In the genomic region with DNA sequence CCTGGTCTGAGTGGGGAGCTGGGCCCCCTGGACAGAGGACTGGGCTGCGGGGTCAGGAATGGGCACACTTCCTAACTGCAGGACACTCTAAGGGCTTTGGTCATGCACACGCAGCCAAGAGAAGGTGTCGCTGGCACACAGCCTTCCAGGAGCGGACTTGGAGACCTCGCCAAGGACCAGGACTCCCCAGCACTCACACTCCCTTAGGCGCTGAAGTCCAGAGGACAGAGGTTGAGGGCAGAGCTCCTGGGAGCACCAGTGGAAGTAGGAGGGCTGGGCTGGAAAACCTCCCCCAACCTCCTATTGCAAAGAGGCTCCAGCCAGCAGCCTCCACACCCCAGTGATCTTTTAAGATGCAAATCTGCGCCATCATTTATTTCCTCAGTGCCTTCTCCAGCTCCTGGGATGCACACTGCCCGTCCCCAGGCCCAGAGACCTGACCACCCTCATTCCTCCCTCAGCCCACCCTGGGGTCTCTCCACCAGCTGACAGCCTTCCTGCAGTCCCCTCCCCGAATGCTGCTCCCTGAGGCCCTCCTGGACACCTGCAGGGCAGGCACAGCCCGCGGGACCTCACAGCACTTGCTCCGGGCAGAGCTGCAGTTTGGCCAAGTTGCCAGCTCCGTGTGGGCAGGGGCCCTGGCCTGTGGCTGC, we compare ENCODE assay signal across 20 cellular contexts. TPM values are rescaled to one million over a fixed set of nuclear protein-coding genes. Genes with fewer than 3 reads are reported as not detected.
DNase-seq lines count a peak whose midpoint lies in the region; ATAC-seq, FAIRE-seq and TF ChIP-seq lines count a peak whose summit lies in the region.
"Had no signal": no experiment of that assay in that cellular context is flagged by ENCODE, and none has a peak within 500 bp of the region (broad histone marks: within the 10 kb centered on the region; RNA-seq: fewer than 3 reads in every experiment).

No MANE protein-coding gene starts in this region.

- POLR2A ChIA-PET in WTC11 (lab: Charles Lee): interaction anchor here (0.7 to 1.3 kb wide), 3 partner anchors 41 to 60 kb away, joined by 3 to 4 read pairs (median 3); no protein-coding TSS in a partner anchor

- H3K9ac ChIP-seq in iPS-15b (ENCODE audit: low read depth, low read length): no peak overlapping the region

- peaks cover 76% of the 10 kb centered on the region for H3K27me3 Mint-ChIP-seq in WTC11 (ENCODE audit: low read depth)

- peaks cover 76% of the 10 kb centered on the region for H3K4me1 Mint-ChIP-seq in WTC11

- TF ChIP-seq CTCF in right atrium auricular region (IDR thresholded peaks at IDR 0.05): no peak
- no peak for TF ChIP-seq CTCF in WTC11 (IDR thresholded peaks at IDR 0.05)

- CTCF ChIA-PET in WTC11 (lab: Charles Lee): interaction anchor here (1.3 to 3.7 kb wide), 3 partner anchors 10 to 85 kb away, joined by 3 to 21 read pairs (median 6); no protein-coding TSS in a partner anchor

- H3K4me1 ChIP-seq in right atrium auricular region (peaks cover 0 to 46% of the 10 kb centered on the region in 2 donors), iPS-15b (ENCODE audit: control insufficient read depth, insufficient read depth, low read length) (peaks cover 35% of the 10 kb centered on the region)
- H3K4me1 ChIP-seq: BE2C had no signal

- peak; percentile 42 for FAIRE-seq in urothelium cell line (lab: Jason Lieb, UNC)
- FAIRE-seq: GM12878 had no signal

- peak; percentile 50 for DNase-seq in Right ventricle myocardium inferior (ENCODE audit: missing footprints)
- DNase-seq in right atrium auricular region (ENCODE audit: low spot score): no peak
- no peak for DNase-seq in WTC11 (ENCODE audit: low spot score)
- no peak for DNase-seq in urothelium cell line (ENCODE audit: low spot score)
- DNase-seq in SKM-1 (lab: John Stamatoyannopoulos, UW; ENCODE audit: unreplicated experiment): no peak
- DNase-seq in anterior cingulate cortex (lab: John Stamatoyannopoulos, UW): no peak
- DNase-seq: activated CD4-positive, alpha-beta memory T cell treated with anti-CD3 and anti-CD28 coated beads for 36 hours; activated gamma-delta T cell treated with Interleukin-2 at 50 U/mL for 16 hours; BE2C; brain microvascular endothelial cell; effector memory CD4-positive, alpha-beta T cell; NCI-H1694 treated with DMSO at 0.1 percent for 48 hours; stimulated activated CD4-positive, alpha-beta T cell treated with anti-CD3 and anti-CD28 coated beads, Interleukin-1b, Interleukin-23, amount 100 ng/mL, for 48 hours; T1000 had no signal

- 0 out of 2 replicates have a peak overlapping the region, but pooled peaks have one; percentile 49 for H3K27ac Mint-ChIP-seq in WTC11
- H3K27ac Mint-ChIP-seq: activated CD4-positive, alpha-beta memory T cell treated with anti-CD3 and anti-CD28 coated beads for 36 hours had no signal

- H3K4me3 ChIP-seq in right atrium auricular region: no peak overlapping the region
- peak overlapping the region; percentile 48 for H3K4me3 ChIP-seq in iPS-15b (ENCODE audit: low read depth, low read length)
- H3K4me3 ChIP-seq: GM12878, upper lobe of left lung had no signal

- no peaks in the 10 kb centered on the region for H3K9me3 Mint-ChIP-seq in WTC11

- intact Hi-C loops in Right ventricle myocardium inferior (cut with DNase I): no loop called here

- peak overlapping the region; percentile 75 for H3K4me3 Mint-ChIP-seq in WTC11
- H3K4me3 Mint-ChIP-seq: activated CD4-positive, alpha-beta memory T cell treated with anti-CD3 and anti-CD28 coated beads for 36 hours had no signal

- ATAC-seq in Right ventricle myocardium inferior: peak; percentile 66
- ATAC-seq in WTC11: peak; percentile 8
- no peak for ATAC-seq in HG03378 (IDR thresholded peaks at IDR 0.05; ENCODE audit: unreplicated experiment)
- ATAC-seq: GM12878 had no signal

- peaks cover 0 to 59% of the 10 kb centered on the region in 2 donors for H3K27me3 ChIP-seq in right atrium auricular region
- peaks cover 40% of the 10 kb centered on the region for H3K27me3 ChIP-seq in iPS-15b (ENCODE audit: control insufficient read depth, insufficient read depth, low read length)

- H3K9me3 ChIP-seq in right atrium auricular region (no peaks in the 10 kb centered on the region), iPS-15b (ENCODE audit: control insufficient read depth, insufficient read depth, low read length) (no peaks in the 10 kb centered on the region)
- H3K9me3 ChIP-seq: BE2C had no signal

- no peak overlapping the region for H3K27ac ChIP-seq in right atrium auricular region
- H3K27ac ChIP-seq: brain microvascular endothelial cell, upper lobe of left lung had no signal

- no peaks in the 10 kb centered on the region for H3K36me3 ChIP-seq in right atrium auricular region
- H3K36me3 ChIP-seq in iPS-15b (ENCODE audit: control insufficient read depth, insufficient read depth, low read length): no peaks in the 10 kb centered on the region
- H3K36me3 ChIP-seq: BE2C, brain microvascular endothelial cell, upper lobe of left lung had no signal

- no peaks in the 10 kb centered on the region for H3K36me3 Mint-ChIP-seq in WTC11

TF ChIP-seq in WTC11, 78 proteins besides CTCF, POLR2A, EP300 and RAD21 (continues in another document):
- TF ChIP-seq CREB1 (CRISPR knock-in tag; IDR thresholded peaks at IDR 0.05) (no peak), ZNF121 (CRISPR knock-in tag; IDR thresholded peaks at IDR 0.05) (no peak), EMX1 (CRISPR knock-in tag; IDR thresholded peaks at IDR 0.05) (no peak), MAX (CRISPR knock-in tag; IDR thresholded peaks at IDR 0.05) (peak; percentile 49), SMAD3 (CRISPR knock-in tag; IDR thresholded peaks at IDR 0.05; ENCODE audit: borderline replicate concordance) (no peak), E2F1 (CRISPR knock-in tag; IDR thresholded peaks at IDR 0.05) (no peak), AR (CRISPR knock-in tag; IDR thresholded peaks at IDR 0.05) (no peak), ZNF263 (CRISPR knock-in tag; IDR thresholded peaks at IDR 0.05; ENCODE audit: low read depth) (peak; percentile 72; the same call in 1 of the 2 replicates), ZNF423 (CRISPR knock-in tag; IDR thresholded peaks at IDR 0.05) (peak; percentile 74), ELF4 (CRISPR knock-in tag; IDR thresholded peaks at IDR 0.05; ENCODE audit: low read depth) (no peak), ETV6 (CRISPR knock-in tag; IDR thresholded peaks at IDR 0.05) (no peak; the same call in none of the 2 replicates), NR3C1 (CRISPR knock-in tag; conservative IDR thresholded peaks at IDR 0.05; ENCODE audit: low read depth) (no peak), KAT7 (CRISPR knock-in tag; IDR thresholded peaks at IDR 0.05; ENCODE audit: borderline replicate concordance) (0 out of 2 replicates have a peak, but pooled peaks have one; percentile 59)

RNA-seq across cellular contexts. Expression of gene TSPEAR, which starts 3.0 kb away (rescaled TPM):
- total RNA-seq in Right ventricle myocardium inferior: 0.65 TPM
- not detected for total RNA-seq in right atrium auricular region
- total RNA-seq in WTC11 (2021): 2.1 to 2.9 TPM (median 2.7 TPM) in 3 replicates
- total RNA-seq: activated CD4-positive, alpha-beta memory T cell treated with anti-CD3 and anti-CD28 coated beads for 36 hours; fibroblast of villous mesenchyme; GM12878 had no signal

RNA-seq across cellular contexts. Expression of gene KRTAP10-12, which starts 11.4 kb away (rescaled TPM):
- total RNA-seq in Right ventricle myocardium inferior (not detected), right atrium auricular region (not detected), WTC11 (2021) (not detected in 3 replicates)
- total RNA-seq: activated CD4-positive, alpha-beta memory T cell treated with anti-CD3 and anti-CD28 coated beads for 36 hours; fibroblast of villous mesenchyme; GM12878; mucosa of gallbladder; upper lobe of left lung had no signal

RNA-seq across cellular contexts. Expression of gene KRTAP12-1, which starts 26.4 kb away (rescaled TPM):
- total RNA-seq in Right ventricle myocardium inferior (not detected), right atrium auricular region (not detected), WTC11 (2021) (0.63 to 2.5 TPM (median 1.0 TPM) in 3 replicates)
- total RNA-seq: activated CD4-positive, alpha-beta memory T cell treated with anti-CD3 and anti-CD28 coated beads for 36 hours; fibroblast of villous mesenchyme; GM12878; mucosa of gallbladder; upper lobe of left lung had no signal

RNA-seq across cellular contexts. Expression of gene KRTAP12-2, which starts 41.6 kb away (rescaled TPM):
- not detected for total RNA-seq in Right ventricle myocardium inferior
- total RNA-seq in right atrium auricular region: not detected
- total RNA-seq in WTC11 (2021): 0.25 TPM in 1 of 3 replicates, not detected in the others
- total RNA-seq: activated CD4-positive, alpha-beta memory T cell treated with anti-CD3 and anti-CD28 coated beads for 36 hours; fibroblast of villous mesenchyme; GM12878; mucosa of gallbladder; upper lobe of left lung had no signal

RNA-seq across cellular contexts. Expression of gene KRTAP12-3, which starts 50.6 kb away (rescaled TPM):
- total RNA-seq in Right ventricle myocardium inferior: not detected
- not detected for total RNA-seq in right atrium auricular region
- total RNA-seq in WTC11 (2021): not detected in 3 replicates
- total RNA-seq: activated CD4-positive, alpha-beta memory T cell treated with anti-CD3 and anti-CD28 coated beads for 36 hours; fibroblast of villous mesenchyme; GM12878; mucosa of gallbladder; upper lobe of left lung had no signal
